In the genomic region with DNA sequence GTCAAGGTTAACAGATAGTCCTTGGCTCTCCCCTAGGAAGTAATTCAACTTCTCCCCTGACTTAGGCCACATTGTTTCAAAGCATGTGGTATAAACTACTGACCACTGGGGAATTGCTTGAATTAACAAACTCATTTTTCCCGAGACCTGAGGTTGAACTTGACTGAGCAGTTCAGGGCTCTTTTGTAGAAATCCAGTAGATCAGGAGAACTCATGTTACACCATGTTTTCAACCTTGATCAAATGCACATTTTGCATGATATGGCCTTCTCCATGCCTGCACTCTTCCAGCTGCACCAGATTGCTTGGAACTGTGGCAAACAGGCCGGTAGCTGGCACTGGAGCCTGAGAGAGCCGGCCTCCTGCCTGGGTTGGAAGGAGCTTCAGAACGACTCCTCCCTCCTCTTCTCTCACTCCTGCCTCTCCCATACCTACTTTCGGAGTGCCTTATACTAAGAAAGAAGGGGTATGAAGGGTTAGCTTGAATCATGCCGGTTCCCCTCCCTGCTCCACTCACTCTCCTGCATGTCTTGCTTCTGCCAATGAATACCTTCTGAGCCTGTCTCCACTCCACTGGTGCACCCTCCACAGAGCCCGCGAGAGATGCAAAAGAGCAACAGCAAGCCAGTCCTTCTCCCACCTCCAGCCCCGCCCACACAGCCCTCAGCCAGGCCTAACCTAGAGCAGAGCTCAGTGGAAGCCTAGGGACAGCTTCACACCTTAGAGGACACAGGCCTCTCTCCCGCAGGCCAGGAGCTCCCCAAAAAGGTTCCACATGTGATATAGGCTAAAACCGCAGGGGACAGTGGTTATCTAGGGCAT, we compare ENCODE assay signal across 13 cellular contexts.
DNase-seq lines count a peak whose midpoint lies in the region; ATAC-seq and TF ChIP-seq lines count a peak whose summit lies in the region.
"Had no signal": no experiment of that assay in that cellular context is flagged by ENCODE, and none has a peak within 500 bp of the region (broad histone marks: within the 10 kb centered on the region; RNA-seq: fewer than 3 reads in every experiment).

No MANE protein-coding gene starts in this region.

- no peaks in the 10 kb centered on the region for H3K36me3 Mint-ChIP-seq in activated CD4-positive, alpha-beta memory T cell treated with anti-CD3 and anti-CD28 coated beads for 36 hours
- H3K36me3 Mint-ChIP-seq: naive thymus-derived CD8-positive, alpha-beta T cell had no signal

- H3K4me1 ChIP-seq in sigmoid colon = peaks cover 0 to 75% (median 70%) of the 10 kb centered on the region in 4 donors

- peaks cover 2% of the 10 kb centered on the region for H3K27me3 Mint-ChIP-seq in activated CD4-positive, alpha-beta memory T cell treated with anti-CD3 and anti-CD28 coated beads for 36 hours
- H3K27me3 Mint-ChIP-seq: activated T-cell treated with anti-CD3 and anti-CD28 coated beads, Interleukin-2, amount 50 U/mL, for 24 hours had no signal

- ATAC-seq in GM19455 (IDR thresholded peaks at IDR 0.05; ENCODE audit: unreplicated experiment) = no peak
- ATAC-seq: foreskin keratinocyte; naive thymus-derived CD8-positive, alpha-beta T cell had no signal

- H3K4me3 ChIP-seq in fibroblast of mammary gland (ENCODE audit: control insufficient read depth, low read depth, low read length) = no peak overlapping the region
- H3K4me3 ChIP-seq in sigmoid colon = no peak overlapping the region

- POLR2A ChIA-PET in activated CD4-positive, alpha-beta memory T cell treated with anti-CD3 and anti-CD28 coated beads for 36 hours (lab: Charles Lee) = no interaction called here

- H3K27me3 ChIP-seq in sigmoid colon = no peaks in the 10 kb centered on the region

- H3K9me3 ChIP-seq in sigmoid colon = no peaks in the 10 kb centered on the region

- no peaks in the 10 kb centered on the region for H3K9me3 Mint-ChIP-seq in activated CD4-positive, alpha-beta memory T cell treated with anti-CD3 and anti-CD28 coated beads for 36 hours
- H3K9me3 Mint-ChIP-seq: activated T-cell treated with anti-CD3 and anti-CD28 coated beads, Interleukin-2, amount 50 U/mL, for 24 hours; central memory CD8-positive, alpha-beta T cell; naive thymus-derived CD8-positive, alpha-beta T cell had no signal

- H3K36me3 ChIP-seq in sigmoid colon = no peaks in the 10 kb centered on the region

- 85 to 89% methylated on average over 11 of the region's 11 CpGs for WGBS in sigmoid colon, 2 donors

- no peak overlapping the region for H3K27ac ChIP-seq in sigmoid colon
- H3K27ac ChIP-seq: foreskin keratinocyte had no signal

- TF ChIP-seq POLR2A in sigmoid colon (IDR thresholded peaks at IDR 0.05) = no peak

- H3K4me3 Mint-ChIP-seq in activated CD4-positive, alpha-beta memory T cell treated with anti-CD3 and anti-CD28 coated beads for 36 hours = no peak overlapping the region
- H3K4me3 Mint-ChIP-seq: activated T-cell treated with anti-CD3 and anti-CD28 coated beads, Interleukin-2, amount 50 U/mL, for 24 hours; central memory CD8-positive, alpha-beta T cell; naive thymus-derived CD8-positive, alpha-beta T cell had no signal

- H3K27ac Mint-ChIP-seq in activated CD4-positive, alpha-beta memory T cell treated with anti-CD3 and anti-CD28 coated beads for 36 hours = no peak overlapping the region
- H3K27ac Mint-ChIP-seq: activated T-cell treated with anti-CD3 and anti-CD28 coated beads, Interleukin-2, amount 50 U/mL, for 24 hours had no signal

- H3K4me1 Mint-ChIP-seq in activated CD4-positive, alpha-beta memory T cell treated with anti-CD3 and anti-CD28 coated beads for 36 hours (ENCODE audit: low read depth) = no peaks in the 10 kb centered on the region
- H3K4me1 Mint-ChIP-seq: central memory CD8-positive, alpha-beta T cell; naive thymus-derived CD8-positive, alpha-beta T cell had no signal

- no peak for TF ChIP-seq EP300 in sigmoid colon (IDR thresholded peaks at IDR 0.05)

- CTCF ChIA-PET in activated CD4-positive, alpha-beta memory T cell treated with anti-CD3 and anti-CD28 coated beads for 36 hours (lab: Charles Lee) = no interaction called here

- intact Hi-C loops in activated CD4-positive, alpha-beta memory T cell treated with anti-CD3 and anti-CD28 coated beads for 36 hours (cut with micrococcal nuclease) = no loop called here
- intact Hi-C loops in sigmoid colon (cut with DNase I) = loop anchor here (5.0 kb wide), 1 partner anchor 93 kb away; no protein-coding TSS in a partner anchor

- peak; percentile 9 for DNase-seq in ELF-1 (ENCODE audit: low read depth, low spot score)
- DNase-seq in activated CD4-positive, alpha-beta memory T cell treated with anti-CD3 and anti-CD28 coated beads for 36 hours = peak; percentile 3
- peak; percentile 70 for DNase-seq in fibroblast of mammary gland (ENCODE audit: low read depth)
- peak; percentile 64 for DNase-seq in sigmoid colon
- no peak for DNase-seq in occipital lobe (lab: John Stamatoyannopoulos, UW)
- no peak for DNase-seq in stimulated activated naive CD4-positive, alpha-beta T cell treated with Interleukin-2 at 50 U/mL for 16 hours (lab: John Stamatoyannopoulos, UW)
- no peak for DNase-seq in DMS 273 (lab: John Stamatoyannopoulos, UW; ENCODE audit: unreplicated experiment)
- DNase-seq: foreskin keratinocyte, SIG-M5 had no signal

- TF ChIP-seq CTCF in fibroblast of mammary gland (conservative IDR thresholded peaks at IDR 0.05; ENCODE audit: control insufficient read depth, insufficient read depth, low read depth, low read length) (no peak), sigmoid colon (IDR thresholded peaks at IDR 0.05) (no peak)

Comparison
In these comparisons a context has a peak if more than half of its experiments do, and no peak if none do; other contexts are left out.
1. DNase-seq: peak in ELF-1 (single experiment), activated CD4-positive, alpha-beta memory T cell treated with anti-CD3 and anti-CD28 coated beads for 36 hours (single experiment), fibroblast of mammary gland (single experiment) and sigmoid colon (single experiment); none in occipital lobe (single experiment), stimulated activated naive CD4-positive, alpha-beta T cell treated with Interleukin-2 at 50 U/mL for 16 hours (single experiment) and DMS 273 (single experiment).